29 cellular contexts compared by ENCODE assay signal in the genomic region with DNA sequence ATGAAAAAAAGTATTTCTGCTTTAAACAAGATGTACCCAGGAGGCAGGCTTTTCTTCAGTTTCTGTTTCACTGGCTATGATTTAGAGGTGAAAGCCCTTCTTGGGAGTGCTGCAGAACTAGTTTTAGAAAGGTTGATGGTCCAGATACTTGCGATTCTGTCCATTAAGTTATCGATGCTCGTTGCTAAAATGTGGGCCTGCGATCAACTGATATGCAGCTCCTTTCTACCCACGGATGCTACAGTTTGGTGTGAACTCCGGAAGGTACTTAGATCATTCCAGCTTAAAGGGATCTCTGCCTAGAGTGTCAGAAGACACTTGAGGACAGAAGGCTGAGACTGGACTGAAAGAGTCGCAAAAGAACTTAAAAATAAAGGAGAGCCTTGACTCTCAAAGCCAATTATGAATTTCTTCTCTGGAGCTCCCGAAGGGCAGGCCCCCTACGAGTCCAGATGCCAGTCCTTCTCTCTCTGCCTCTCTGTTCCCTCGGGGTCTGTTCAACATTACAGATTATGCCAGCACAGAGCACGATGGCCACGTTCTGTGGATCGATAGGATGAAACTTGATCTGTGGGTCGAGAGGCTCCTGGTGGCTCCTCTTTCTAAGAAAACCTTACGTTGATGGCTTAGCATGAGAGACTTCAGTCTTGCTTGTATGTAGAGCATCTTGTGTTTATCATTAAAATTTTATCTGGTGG.
"Had no signal": no experiment of that assay in that cellular context is flagged by ENCODE, and none has a peak within 500 bp of the region (broad histone marks: within the 10 kb centered on the region; RNA-seq: fewer than 3 reads in every experiment).

No MANE protein-coding gene starts in this region.

- H3K27ac ChIP-seq: colonic mucosa, dorsolateral prefrontal cortex, gastroesophageal sphincter, pancreas, prostate gland, sigmoid colon, thyroid gland had no signal

- H3K27me3 ChIP-seq: colonic mucosa, dorsolateral prefrontal cortex, gastroesophageal sphincter, pancreas, sigmoid colon, thyroid gland had no signal

- H3K4me3 Mint-ChIP-seq: activated naive CD8-positive, alpha-beta T cell; activated T-cell treated with anti-CD3 and anti-CD28 coated beads, Interleukin-2, amount 50 U/mL, for 72 hours; memory B cell; naive thymus-derived CD4-positive, alpha-beta T cell; stimulated activated memory B cell treated with anti-CD40 and anti-IgM and Interleukin-4, amounts not matched to agents 10 μg/mL and 1 μg/mL and 100 μg/mL, for 72 hours; stimulated activated naive CD8-positive, alpha-beta T cell treated with anti-CD3 and anti-CD28 coated beads, Interleukin-15, amount 100 ng/mL, for 72 hours; T-helper 2 cell treated with Interferon-gamma antibody and Interleukin-4, amounts not matched to agents 5 μg/mL and 100 μg/mL, for 36 hours had no signal

- H3K9me3 Mint-ChIP-seq: activated T-cell treated with anti-CD3 and anti-CD28 coated beads, Interleukin-2, amount 50 U/mL, for 72 hours; memory B cell; naive thymus-derived CD4-positive, alpha-beta T cell; stimulated activated memory B cell treated with anti-CD40 and anti-IgM and Interleukin-4, amounts not matched to agents 10 μg/mL and 1 μg/mL and 100 μg/mL, for 72 hours; stimulated activated naive CD8-positive, alpha-beta T cell treated with anti-CD3 and anti-CD28 coated beads, Interleukin-15, amount 100 ng/mL, for 72 hours; T-helper 2 cell treated with Interferon-gamma antibody and Interleukin-4, amounts not matched to agents 5 μg/mL and 100 μg/mL, for 36 hours had no signal

- H3K27ac Mint-ChIP-seq: activated naive CD8-positive, alpha-beta T cell; activated T-cell treated with anti-CD3 and anti-CD28 coated beads, Interleukin-2, amount 50 U/mL, for 72 hours; memory B cell; naive thymus-derived CD4-positive, alpha-beta T cell; stimulated activated memory B cell treated with anti-CD40 and anti-IgM and Interleukin-4, amounts not matched to agents 10 μg/mL and 1 μg/mL and 100 μg/mL, for 72 hours; stimulated activated naive CD8-positive, alpha-beta T cell treated with anti-CD3 and anti-CD28 coated beads, Interleukin-15, amount 100 ng/mL, for 72 hours; T-helper 2 cell treated with Interferon-gamma antibody and Interleukin-4, amounts not matched to agents 5 μg/mL and 100 μg/mL, for 36 hours had no signal

- H3K9me3 ChIP-seq: colonic mucosa, gastroesophageal sphincter, pancreas, prostate gland, sigmoid colon, thyroid gland had no signal

- H3K36me3 ChIP-seq: colonic mucosa, prostate gland had no signal

- ATAC-seq: activated T-cell treated with anti-CD3 and anti-CD28 coated beads, Interleukin-2, amount 50 U/mL, for 72 hours; gastroesophageal sphincter; naive thymus-derived CD4-positive, alpha-beta T cell; pancreas; stimulated activated memory B cell treated with anti-CD40 and anti-IgM and Interleukin-4, amounts not matched to agents 10 μg/mL and 1 μg/mL and 100 μg/mL, for 72 hours; stimulated activated naive CD8-positive, alpha-beta T cell treated with anti-CD3 and anti-CD28 coated beads, Interleukin-15, amount 100 ng/mL, for 72 hours had no signal

- H3K4me1 ChIP-seq: colonic mucosa, prostate gland had no signal

- DNase-seq: activated CD4-positive, alpha-beta T cell treated with anti-CD3 and anti-CD28 coated beads for 4 hours; activated CD4-positive, alpha-beta T cell treated with anti-CD3 and anti-CD28 coated beads, Interleukin-2, amount 50 U/mL, for 4 hours; activated effector memory CD4-positive, alpha-beta T cell treated with Interleukin-2 at 50 U/mL for 16 hours; activated naive CD4-positive, alpha-beta T cell treated with Interleukin-2 at 50 U/mL for 16 hours; activated T-cell treated with anti-CD3 and anti-CD28 coated beads for 4 hours; activated T-cell treated with anti-CD3 and anti-CD28 coated beads, Interleukin-2, amount 50 U/mL, for 72 hours; anterior cingulate cortex; colonic mucosa; dorsolateral prefrontal cortex; effector memory CD4-positive, alpha-beta T cell; head of caudate nucleus; hippocampal formation; kidney; midbrain; naive thymus-derived CD4-positive, alpha-beta T cell; pancreas; sigmoid colon; small intestine; stimulated activated CD4-positive, alpha-beta T cell treated with anti-CD3 and anti-CD28 coated beads, Interleukin-4, amount 100 ng/mL, for 4 hours; stimulated activated CD8-positive, alpha-beta memory T cell treated with anti-CD3 and anti-CD28 coated beads, Interleukin-4, amount 100 ng/mL, for 48 hours; stimulated activated naive CD8-positive, alpha-beta T cell treated with anti-CD3 and anti-CD28 coated beads, Interleukin-15, amount 100 ng/mL, for 72 hours; substantia nigra; thyroid gland had no signal

- H3K27me3 Mint-ChIP-seq: activated naive CD8-positive, alpha-beta T cell; memory B cell; naive thymus-derived CD4-positive, alpha-beta T cell; stimulated activated memory B cell treated with anti-CD40 and anti-IgM and Interleukin-4, amounts not matched to agents 10 μg/mL and 1 μg/mL and 100 μg/mL, for 72 hours; stimulated activated naive CD8-positive, alpha-beta T cell treated with anti-CD3 and anti-CD28 coated beads, Interleukin-15, amount 100 ng/mL, for 72 hours had no signal

- H3K4me3 ChIP-seq: colonic mucosa, dorsolateral prefrontal cortex, gastroesophageal sphincter, pancreas, prostate gland, sigmoid colon, thyroid gland had no signal
